Comparison of ENCODE assay signal across 14 cellular contexts in genomic region chr15:63602595-63602994, GRCh38. TPM values are rescaled to one million over a fixed set of nuclear protein-coding genes. Genes with fewer than 3 reads are reported as not detected.
DNase-seq lines count a peak whose midpoint lies in the region; ATAC-seq and TF ChIP-seq lines count a peak whose summit lies in the region.
"Had no signal": no experiment of that assay in that cellular context is flagged by ENCODE, and none has a peak within 500 bp of the region (broad histone marks: within the 10 kb centered on the region; RNA-seq: fewer than 3 reads in every experiment).

No MANE protein-coding gene starts in this region.

- no peak for DNase-seq in activated CD8-positive, alpha-beta memory T cell treated with anti-CD3 and anti-CD28 coated beads, Interleukin-2, amount 10 ng/mL, durations not matched to agents 7 days and 5 days
- DNase-seq in activated CD8-positive, alpha-beta memory T cell treated with anti-CD3 and anti-CD28 coated beads for 24 hours, result no peak
- DNase-seq in Karpas-422 (no peak), chondrocyte (ENCODE audit: low spot score) (no peak), progenitor cell of endocrine pancreas (ENCODE audit: low spot score, unreplicated experiment) (no peak), erythroblast (lab: John Stamatoyannopoulos, UW) (no peak), left ventricle myocardium superior (no peak)
- no peak for DNase-seq in activated effector memory CD4-positive, alpha-beta T cell treated with Interleukin-2 at 50 U/mL for 16 hours
- DNase-seq: brain microvascular endothelial cell, KG1, NCI-H226 had no signal

- peaks cover 47% of the 10 kb centered on the region for H3K4me1 Mint-ChIP-seq in activated CD8-positive, alpha-beta memory T cell treated with anti-CD3 and anti-CD28 coated beads, Interleukin-2, amount 10 ng/mL, durations not matched to agents 7 days and 5 days
- peaks cover 36% of the 10 kb centered on the region for H3K4me1 Mint-ChIP-seq in chondrocyte (ENCODE audit: low read depth)
- H3K4me1 Mint-ChIP-seq in progenitor cell of endocrine pancreas (ENCODE audit: low read depth), result peaks cover 20% of the 10 kb centered on the region

- H3K9ac ChIP-seq in Karpas-422 (ENCODE audit: low read length), result no peak overlapping the region

- peak overlapping the region; percentile 42 for H3K4me3 Mint-ChIP-seq in activated CD8-positive, alpha-beta memory T cell treated with anti-CD3 and anti-CD28 coated beads, Interleukin-2, amount 10 ng/mL, durations not matched to agents 7 days and 5 days
- H3K4me3 Mint-ChIP-seq in chondrocyte (ENCODE audit: unreplicated experiment) (peak overlapping the region; percentile 39), progenitor cell of endocrine pancreas (ENCODE audit: low read depth) (peak overlapping the region; percentile 49)

- H3K4me3 ChIP-seq in Karpas-422 (ENCODE audit: low read length), result peak overlapping the region; percentile 20; the same call in 1 of the 2 replicates

- no peaks in the 10 kb centered on the region for H3K27me3 ChIP-seq in Karpas-422 (ENCODE audit: low read length)
- H3K27me3 ChIP-seq: brain microvascular endothelial cell, thyroid gland had no signal

- TF ChIP-seq CTCF in chondrocyte (IDR thresholded peaks at IDR 0.05) (no peak), progenitor cell of endocrine pancreas (IDR thresholded peaks at IDR 0.05; ENCODE audit: unreplicated experiment) (no peak)

- H3K27ac ChIP-seq in Karpas-422 (ENCODE audit: low read length), result peak overlapping the region; percentile 79
- H3K27ac ChIP-seq: brain microvascular endothelial cell, HL-60 had no signal

- H3K27me3 Mint-ChIP-seq in activated CD8-positive, alpha-beta memory T cell treated with anti-CD3 and anti-CD28 coated beads, Interleukin-2, amount 10 ng/mL, durations not matched to agents 7 days and 5 days, result peaks cover 3% of the 10 kb centered on the region
- no peaks in the 10 kb centered on the region for H3K27me3 Mint-ChIP-seq in chondrocyte (ENCODE audit: low read depth)
- H3K27me3 Mint-ChIP-seq in progenitor cell of endocrine pancreas, result peaks cover 13% of the 10 kb centered on the region

- peaks cover 11% of the 10 kb centered on the region for H3K79me2 ChIP-seq in Karpas-422 (ENCODE audit: low read length)

- peaks cover 75% of the 10 kb centered on the region for H3K4me1 ChIP-seq in Karpas-422 (ENCODE audit: low read length)

- ATAC-seq in activated CD8-positive, alpha-beta memory T cell treated with anti-CD3 and anti-CD28 coated beads, Interleukin-2, amount 10 ng/mL, durations not matched to agents 7 days and 5 days, result no peak
- ATAC-seq in left ventricle myocardium superior, result no peak

- H4K20me1 ChIP-seq in Karpas-422 (ENCODE audit: insufficient read depth, low read depth, low read length), result peaks cover 7% of the 10 kb centered on the region; the same call in 1 of the 2 replicates

- no peak for TF ChIP-seq POLR2A in erythroblast (IDR thresholded peaks at IDR 0.05; ENCODE audit: low read length)

- peak overlapping the region; percentile 52 for H3K27ac Mint-ChIP-seq in activated CD8-positive, alpha-beta memory T cell treated with anti-CD3 and anti-CD28 coated beads, Interleukin-2, amount 10 ng/mL, durations not matched to agents 7 days and 5 days
- no peak overlapping the region for H3K27ac Mint-ChIP-seq in chondrocyte (ENCODE audit: unreplicated experiment)
- no peak overlapping the region for H3K27ac Mint-ChIP-seq in progenitor cell of endocrine pancreas

- H3K4me2 ChIP-seq in Karpas-422 (ENCODE audit: low read depth, low read length, poor library complexity, severe bottlenecking), result peak overlapping the region; percentile 73

- no peak overlapping the region for H2AFZ ChIP-seq in Karpas-422 (ENCODE audit: low read length)

- peaks cover 2% of the 10 kb centered on the region for H3K36me3 Mint-ChIP-seq in activated CD8-positive, alpha-beta memory T cell treated with anti-CD3 and anti-CD28 coated beads, Interleukin-2, amount 10 ng/mL, durations not matched to agents 7 days and 5 days
- H3K36me3 Mint-ChIP-seq in chondrocyte (ENCODE audit: low read depth), result no peaks in the 10 kb centered on the region
- H3K36me3 Mint-ChIP-seq in progenitor cell of endocrine pancreas (ENCODE audit: insufficient read depth), result peaks cover 1% of the 10 kb centered on the region

- H3K9me3 Mint-ChIP-seq in activated CD8-positive, alpha-beta memory T cell treated with anti-CD3 and anti-CD28 coated beads, Interleukin-2, amount 10 ng/mL, durations not matched to agents 7 days and 5 days (ENCODE audit: low read depth), result no peaks in the 10 kb centered on the region
- no peaks in the 10 kb centered on the region for H3K9me3 Mint-ChIP-seq in chondrocyte (ENCODE audit: low read depth)
- no peaks in the 10 kb centered on the region for H3K9me3 Mint-ChIP-seq in progenitor cell of endocrine pancreas (ENCODE audit: low read depth)

- intact Hi-C loops in left ventricle myocardium superior (cut with micrococcal nuclease), result no loop called here

- H3K36me3 ChIP-seq in Karpas-422 (ENCODE audit: insufficient read depth, low read length), result peaks cover under 1% of the 10 kb centered on the region; the same call in 1 of the 2 replicates

- H3K9me3 ChIP-seq in Karpas-422 (ENCODE audit: low read length), result no peaks in the 10 kb centered on the region
- H3K9me3 ChIP-seq: thyroid gland had no signal

- no peaks in the 10 kb centered on the region for H3K9me2 ChIP-seq in Karpas-422 (replicated peaks; ENCODE audit: insufficient read depth, low read length)

- CTCF ChIA-PET in activated CD8-positive, alpha-beta memory T cell treated with anti-CD3 and anti-CD28 coated beads, Interleukin-2, amount 10 ng/mL, durations not matched to agents 7 days and 5 days (lab: Charles Lee), result interaction anchor here (0.6 to 4.7 kb wide), 4 partner anchors 7 to 444 kb away, joined by 3 to 65 read pairs (median 15); partner anchors contain the start of gene DAPK2

RNA-seq across cellular contexts. Expression of gene FBXL22, which starts 5.4 kb away (rescaled TPM):
- under 1 TPM; 0.56 to 0.85 TPM for total RNA-seq in activated CD8-positive, alpha-beta memory T cell treated with anti-CD3 and anti-CD28 coated beads, Interleukin-2, amount 10 ng/mL, durations not matched to agents 7 days and 5 days
- 0.15 TPM in 1 of 2 replicates, not detected in the other for total RNA-seq in Karpas-422 (2014; rRNA removed; shearing (Covaris generic); ENCODE audit: low replicate concordance)
- total RNA-seq in chondrocyte (2.8 to 3.9 TPM (median 2.9 TPM) in 3 replicates), progenitor cell of endocrine pancreas (0.29 and 0.31 TPM in 2 replicates), left ventricle myocardium superior (42.4 TPM)
- total RNA-seq: SK-MEL-5 had no signal
